Comparison of ENCODE assay signal across 1 cellular context in the genomic region with DNA sequence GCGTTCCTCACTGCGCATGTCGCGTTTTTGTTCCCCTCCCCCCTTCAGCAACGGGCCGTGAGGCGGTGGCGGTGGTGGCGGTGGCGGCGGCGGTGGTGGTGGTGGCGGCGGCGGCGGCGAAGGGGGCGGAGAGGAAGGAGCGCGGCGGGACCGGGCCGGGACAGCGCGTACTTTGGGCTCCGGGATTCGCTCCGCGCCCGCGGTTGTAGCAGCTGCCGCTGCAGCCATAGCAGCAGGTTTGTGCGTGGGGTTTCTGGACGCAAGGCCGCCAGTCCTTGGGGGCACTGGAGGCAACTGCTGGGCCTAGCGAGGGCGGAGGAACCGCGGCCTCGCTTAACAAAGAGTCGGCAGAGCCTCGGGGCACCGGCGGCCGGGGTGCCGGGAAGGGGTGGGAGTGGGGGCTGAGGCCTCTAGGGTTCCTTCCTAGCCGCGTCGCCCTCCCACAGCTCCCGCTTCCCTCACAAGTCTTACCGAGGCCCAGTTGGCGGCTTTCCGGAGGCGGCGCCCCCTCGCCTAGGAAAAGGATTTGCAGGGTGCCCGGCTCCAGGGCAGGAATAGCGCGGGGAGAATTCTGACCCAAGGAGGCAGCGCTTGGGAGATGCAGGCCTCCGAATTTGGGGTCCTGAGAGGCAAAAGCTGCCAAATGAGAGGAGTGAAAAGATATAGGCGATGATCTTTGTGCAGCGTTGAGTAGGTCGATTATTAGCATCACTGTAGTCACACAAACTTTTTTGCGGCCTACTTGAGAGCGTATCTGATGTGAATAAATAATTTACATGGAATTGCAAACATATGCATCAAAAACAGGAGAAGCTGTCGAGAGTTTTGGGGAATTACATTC.
A peak's percentile ranks its signal among the peaks of the same experiment; 100 is the strongest.
TF ChIP-seq lines count a peak whose summit lies in the region.

A gene with protein sequence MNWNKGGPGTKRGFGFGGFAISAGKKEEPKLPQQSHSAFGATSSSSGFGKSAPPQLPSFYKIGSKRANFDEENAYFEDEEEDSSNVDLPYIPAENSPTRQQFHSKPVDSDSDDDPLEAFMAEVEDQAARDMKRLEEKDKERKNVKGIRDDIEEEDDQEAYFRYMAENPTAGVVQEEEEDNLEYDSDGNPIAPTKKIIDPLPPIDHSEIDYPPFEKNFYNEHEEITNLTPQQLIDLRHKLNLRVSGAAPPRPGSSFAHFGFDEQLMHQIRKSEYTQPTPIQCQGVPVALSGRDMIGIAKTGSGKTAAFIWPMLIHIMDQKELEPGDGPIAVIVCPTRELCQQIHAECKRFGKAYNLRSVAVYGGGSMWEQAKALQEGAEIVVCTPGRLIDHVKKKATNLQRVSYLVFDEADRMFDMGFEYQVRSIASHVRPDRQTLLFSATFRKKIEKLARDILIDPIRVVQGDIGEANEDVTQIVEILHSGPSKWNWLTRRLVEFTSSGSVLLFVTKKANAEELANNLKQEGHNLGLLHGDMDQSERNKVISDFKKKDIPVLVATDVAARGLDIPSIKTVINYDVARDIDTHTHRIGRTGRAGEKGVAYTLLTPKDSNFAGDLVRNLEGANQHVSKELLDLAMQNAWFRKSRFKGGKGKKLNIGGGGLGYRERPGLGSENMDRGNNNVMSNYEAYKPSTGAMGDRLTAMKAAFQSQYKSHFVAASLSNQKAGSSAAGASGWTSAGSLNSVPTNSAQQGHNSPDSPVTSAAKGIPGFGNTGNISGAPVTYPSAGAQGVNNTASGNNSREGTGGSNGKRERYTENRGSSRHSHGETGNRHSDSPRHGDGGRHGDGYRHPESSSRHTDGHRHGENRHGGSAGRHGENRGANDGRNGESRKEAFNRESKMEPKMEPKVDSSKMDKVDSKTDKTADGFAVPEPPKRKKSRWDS (plus strand): TSS at position 30 of the 841 bp plus-strand sequence. CDS start 12,880 bp downstream, outside the sequence.

TF ChIP-seq in K562, 482 proteins besides CTCF, POLR2A, EP300 and RAD21 (continued from another document and continues in another):
- TF ChIP-seq, protein P1, sequence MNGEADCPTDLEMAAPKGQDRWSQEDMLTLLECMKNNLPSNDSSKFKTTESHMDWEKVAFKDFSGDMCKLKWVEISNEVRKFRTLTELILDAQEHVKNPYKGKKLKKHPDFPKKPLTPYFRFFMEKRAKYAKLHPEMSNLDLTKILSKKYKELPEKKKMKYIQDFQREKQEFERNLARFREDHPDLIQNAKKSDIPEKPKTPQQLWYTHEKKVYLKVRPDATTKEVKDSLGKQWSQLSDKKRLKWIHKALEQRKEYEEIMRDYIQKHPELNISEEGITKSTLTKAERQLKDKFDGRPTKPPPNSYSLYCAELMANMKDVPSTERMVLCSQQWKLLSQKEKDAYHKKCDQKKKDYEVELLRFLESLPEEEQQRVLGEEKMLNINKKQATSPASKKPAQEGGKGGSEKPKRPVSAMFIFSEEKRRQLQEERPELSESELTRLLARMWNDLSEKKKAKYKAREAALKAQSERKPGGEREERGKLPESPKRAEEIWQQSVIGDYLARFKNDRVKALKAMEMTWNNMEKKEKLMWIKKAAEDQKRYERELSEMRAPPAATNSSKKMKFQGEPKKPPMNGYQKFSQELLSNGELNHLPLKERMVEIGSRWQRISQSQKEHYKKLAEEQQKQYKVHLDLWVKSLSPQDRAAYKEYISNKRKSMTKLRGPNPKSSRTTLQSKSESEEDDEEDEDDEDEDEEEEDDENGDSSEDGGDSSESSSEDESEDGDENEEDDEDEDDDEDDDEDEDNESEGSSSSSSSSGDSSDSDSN (IDR thresholded peaks at IDR 0.05; ENCODE audit: borderline replicate concordance in 1 of 2, low read depth in 2 of 2, low read length in 2 of 2): peak; percentile 89 to 91; a peak in 3 of 4 replicates
- TF ChIP-seq TAF1 (IDR thresholded peaks at IDR 0.05; ENCODE audit: control insufficient read depth, extremely low read depth, insufficient read depth, low read length, severe bottlenecking): peak; percentile 86
- no peak for TF ChIP-seq ZNF121 (CRISPR knock-in tag; conservative IDR thresholded peaks at IDR 0.05)
- no peak for TF ChIP-seq TAF9B (IDR thresholded peaks at IDR 0.05; ENCODE audit: partially characterized antibody)
- TF ChIP-seq ZBTB1 (CRISPR knock-in tag; IDR thresholded peaks at IDR 0.05; ENCODE audit: borderline replicate concordance, low read depth): peak; percentile 100
- TF ChIP-seq DDX20 (tag; IDR thresholded peaks at IDR 0.05; ENCODE audit: low read depth): no peak
- TF ChIP-seq HDAC2 (IDR thresholded peaks at IDR 0.05): 0 out of 2 replicates have a peak, but pooled peaks have one; percentile 1
- no peak for TF ChIP-seq RFX7 (CRISPR knock-in tag; IDR thresholded peaks at IDR 0.05)
- TF ChIP-seq NR4A1 (CRISPR knock-in tag; IDR thresholded peaks at IDR 0.05): no peak; the same call in 1 of the 2 replicates
- TF ChIP-seq NR4A1 (tag; IDR thresholded peaks at IDR 0.05): no peak
- 0 out of 2 replicates have a peak, but pooled peaks have one; percentile 58 for TF ChIP-seq GABPA (tag; conservative IDR thresholded peaks at IDR 0.05; ENCODE audit: low read depth)
- no peak for TF ChIP-seq COPS2 (conservative IDR thresholded peaks at IDR 0.05)
- TF ChIP-seq HMGN3 (IDR thresholded peaks at IDR 0.05; ENCODE audit: borderline replicate concordance, extremely low read depth, insufficient read length, low read depth, low read length): peak; percentile 56
- TF ChIP-seq YY1 (IDR thresholded peaks at IDR 0.05; ENCODE audit: borderline replicate concordance in 1 of 3, control insufficient read depth in 1 of 3, extremely low read depth in 1 of 3, insufficient read depth in 3 of 3, insufficient read length in 1 of 3, insufficient replicate concordance in 2 of 3, low read depth in 1 of 3, low read length in 2 of 3): peak in 1 of 3 experiments; percentile 7
- no peak for TF ChIP-seq ETS2 (tag; IDR thresholded peaks at IDR 0.05; ENCODE audit: borderline replicate concordance, poor library complexity, severe bottlenecking)
- TF ChIP-seq FIP1L1 (IDR thresholded peaks at IDR 0.05; ENCODE audit: low read depth, low read length, poor library complexity, severe bottlenecking): peak; percentile 24
- TF ChIP-seq FOSL1 (tag; conservative IDR thresholded peaks at IDR 0.05): 0 out of 2 replicates have a peak, but pooled peaks have one; percentile 4
- TF ChIP-seq NR2C2 (CRISPR knock-in tag; IDR thresholded peaks at IDR 0.05): no peak
- peak; percentile 48; the same call in 1 of the 2 replicates for TF ChIP-seq NR2C2 (tag; IDR thresholded peaks at IDR 0.05)
- no peak for TF ChIP-seq CREB1 (IDR thresholded peaks at IDR 0.05)
- TF ChIP-seq CREB1 (CRISPR knock-in tag; IDR thresholded peaks at IDR 0.05): 0 out of 2 replicates have a peak, but pooled peaks have one; percentile 22
- TF ChIP-seq ZFX (CRISPR knock-in tag; IDR thresholded peaks at IDR 0.05): peak; percentile 97
- TF ChIP-seq, protein P2, sequence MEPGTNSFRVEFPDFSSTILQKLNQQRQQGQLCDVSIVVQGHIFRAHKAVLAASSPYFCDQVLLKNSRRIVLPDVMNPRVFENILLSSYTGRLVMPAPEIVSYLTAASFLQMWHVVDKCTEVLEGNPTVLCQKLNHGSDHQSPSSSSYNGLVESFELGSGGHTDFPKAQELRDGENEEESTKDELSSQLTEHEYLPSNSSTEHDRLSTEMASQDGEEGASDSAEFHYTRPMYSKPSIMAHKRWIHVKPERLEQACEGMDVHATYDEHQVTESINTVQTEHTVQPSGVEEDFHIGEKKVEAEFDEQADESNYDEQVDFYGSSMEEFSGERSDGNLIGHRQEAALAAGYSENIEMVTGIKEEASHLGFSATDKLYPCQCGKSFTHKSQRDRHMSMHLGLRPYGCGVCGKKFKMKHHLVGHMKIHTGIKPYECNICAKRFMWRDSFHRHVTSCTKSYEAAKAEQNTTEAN (CRISPR knock-in tag; IDR thresholded peaks at IDR 0.05): 0 out of 2 replicates have a peak, but pooled peaks have one; percentile 58
- TF ChIP-seq SRSF3 (IDR thresholded peaks at IDR 0.05; ENCODE audit: insufficient read depth, low read length): 0 out of 2 replicates have a peak, but pooled peaks have one; percentile 66
- TF ChIP-seq ZNF274 (IDR thresholded peaks at IDR 0.05; ENCODE audit: borderline replicate concordance, low read depth, low read length): no peak
- TF ChIP-seq HMGXB4 (CRISPR knock-in tag; IDR thresholded peaks at IDR 0.05): 0 out of 2 replicates have a peak, but pooled peaks have one; percentile 33
- TF ChIP-seq, protein P3, sequence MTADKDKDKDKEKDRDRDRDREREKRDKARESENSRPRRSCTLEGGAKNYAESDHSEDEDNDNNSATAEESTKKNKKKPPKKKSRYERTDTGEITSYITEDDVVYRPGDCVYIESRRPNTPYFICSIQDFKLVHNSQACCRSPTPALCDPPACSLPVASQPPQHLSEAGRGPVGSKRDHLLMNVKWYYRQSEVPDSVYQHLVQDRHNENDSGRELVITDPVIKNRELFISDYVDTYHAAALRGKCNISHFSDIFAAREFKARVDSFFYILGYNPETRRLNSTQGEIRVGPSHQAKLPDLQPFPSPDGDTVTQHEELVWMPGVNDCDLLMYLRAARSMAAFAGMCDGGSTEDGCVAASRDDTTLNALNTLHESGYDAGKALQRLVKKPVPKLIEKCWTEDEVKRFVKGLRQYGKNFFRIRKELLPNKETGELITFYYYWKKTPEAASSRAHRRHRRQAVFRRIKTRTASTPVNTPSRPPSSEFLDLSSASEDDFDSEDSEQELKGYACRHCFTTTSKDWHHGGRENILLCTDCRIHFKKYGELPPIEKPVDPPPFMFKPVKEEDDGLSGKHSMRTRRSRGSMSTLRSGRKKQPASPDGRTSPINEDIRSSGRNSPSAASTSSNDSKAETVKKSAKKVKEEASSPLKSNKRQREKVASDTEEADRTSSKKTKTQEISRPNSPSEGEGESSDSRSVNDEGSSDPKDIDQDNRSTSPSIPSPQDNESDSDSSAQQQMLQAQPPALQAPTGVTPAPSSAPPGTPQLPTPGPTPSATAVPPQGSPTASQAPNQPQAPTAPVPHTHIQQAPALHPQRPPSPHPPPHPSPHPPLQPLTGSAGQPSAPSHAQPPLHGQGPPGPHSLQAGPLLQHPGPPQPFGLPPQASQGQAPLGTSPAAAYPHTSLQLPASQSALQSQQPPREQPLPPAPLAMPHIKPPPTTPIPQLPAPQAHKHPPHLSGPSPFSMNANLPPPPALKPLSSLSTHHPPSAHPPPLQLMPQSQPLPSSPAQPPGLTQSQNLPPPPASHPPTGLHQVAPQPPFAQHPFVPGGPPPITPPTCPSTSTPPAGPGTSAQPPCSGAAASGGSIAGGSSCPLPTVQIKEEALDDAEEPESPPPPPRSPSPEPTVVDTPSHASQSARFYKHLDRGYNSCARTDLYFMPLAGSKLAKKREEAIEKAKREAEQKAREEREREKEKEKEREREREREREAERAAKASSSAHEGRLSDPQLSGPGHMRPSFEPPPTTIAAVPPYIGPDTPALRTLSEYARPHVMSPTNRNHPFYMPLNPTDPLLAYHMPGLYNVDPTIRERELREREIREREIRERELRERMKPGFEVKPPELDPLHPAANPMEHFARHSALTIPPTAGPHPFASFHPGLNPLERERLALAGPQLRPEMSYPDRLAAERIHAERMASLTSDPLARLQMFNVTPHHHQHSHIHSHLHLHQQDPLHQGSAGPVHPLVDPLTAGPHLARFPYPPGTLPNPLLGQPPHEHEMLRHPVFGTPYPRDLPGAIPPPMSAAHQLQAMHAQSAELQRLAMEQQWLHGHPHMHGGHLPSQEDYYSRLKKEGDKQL (CRISPR knock-in tag; IDR thresholded peaks at IDR 0.05; ENCODE audit: borderline replicate concordance): 0 out of 2 replicates have a peak, but pooled peaks have one; percentile 36
- TF ChIP-seq FOXP4 (CRISPR knock-in tag; IDR thresholded peaks at IDR 0.05; ENCODE audit: borderline replicate concordance): 0 out of 2 replicates have a peak, but pooled peaks have one; percentile 59
- no peak for TF ChIP-seq FOXM1 (IDR thresholded peaks at IDR 0.05; ENCODE audit: low read depth)
- 0 out of 2 replicates have a peak, but pooled peaks have one; percentile 74 for TF ChIP-seq FOXM1 (CRISPR knock-in tag; IDR thresholded peaks at IDR 0.05; ENCODE audit: low read depth)
- peak; percentile 67 for TF ChIP-seq RBM22 (IDR thresholded peaks at IDR 0.05; ENCODE audit: low read depth, low read length, poor library complexity, severe bottlenecking)
- TF ChIP-seq XRCC5 (IDR thresholded peaks at IDR 0.05; ENCODE audit: low read depth, low read length): 0 out of 2 replicates have a peak, but pooled peaks have one; percentile 67
- peak; percentile 64; the same call in 1 of the 2 replicates for TF ChIP-seq TGIF2 (CRISPR knock-in tag; IDR thresholded peaks at IDR 0.05)
- no peak for TF ChIP-seq HNRNPH1 (optimal IDR thresholded peaks at IDR 0.05; ENCODE audit: low read depth, low read length)
- peak; percentile 47 for TF ChIP-seq PCBP1 (IDR thresholded peaks at IDR 0.05; ENCODE audit: low read depth, low read length, poor library complexity, severe bottlenecking)
- TF ChIP-seq KDM1A (IDR thresholded peaks at IDR 0.05): no peak
- no peak for TF ChIP-seq SMAD3 (CRISPR knock-in tag; conservative IDR thresholded peaks at IDR 0.05)
- peak; percentile 62; the same call in 1 of the 2 replicates for TF ChIP-seq GTF2E2 (tag; IDR thresholded peaks at IDR 0.05)
- TF ChIP-seq SIN3A (IDR thresholded peaks at IDR 0.05; ENCODE audit: borderline replicate concordance in 2 of 2, control insufficient read depth in 1 of 2, low read depth in 2 of 2, low read length in 2 of 2): peak; percentile 10 to 49; a peak in 2 of 4 replicates
- 0 out of 2 replicates have a peak, but pooled peaks have one; percentile 25 for TF ChIP-seq ZFP1 (CRISPR knock-in tag; IDR thresholded peaks at IDR 0.05)
